Comparison of ENCODE assay signal across 9 cellular contexts in genomic region chr9:105425817-105426433, GRCh38. TPM values are rescaled to one million over a fixed set of nuclear protein-coding genes. Genes with fewer than 3 reads are reported as not detected.
DNase-seq lines count a peak whose midpoint lies in the region; ATAC-seq and TF ChIP-seq lines count a peak whose summit lies in the region.
"Had no signal": no experiment of that assay in that cellular context is flagged by ENCODE, and none has a peak within 500 bp of the region (broad histone marks: within the 10 kb centered on the region; RNA-seq: fewer than 3 reads in every experiment).

No MANE protein-coding gene starts in this region.

- TF ChIP-seq CTCF in AG10803 (conservative IDR thresholded peaks at IDR 0.05; ENCODE audit: low read length), result peak; percentile 65
- TF ChIP-seq CTCF in MM.1S (IDR thresholded peaks at IDR 0.05; ENCODE audit: low read length), result peak; percentile 39
- peak; percentile 69 for TF ChIP-seq CTCF in endodermal cell (conservative IDR thresholded peaks at IDR 0.05)

- no peaks in the 10 kb centered on the region for H3K27me3 Mint-ChIP-seq in endodermal cell (ENCODE audit: insufficient read depth)
- no peaks in the 10 kb centered on the region for H3K27me3 Mint-ChIP-seq in stimulated activated naive B cell treated with anti-CD40 and anti-IgM and Interleukin-4, amounts not matched to agents 10 μg/mL and 1 μg/mL and 100 μg/mL, for 72 hours
- H3K27me3 Mint-ChIP-seq: dendritic cell treated with granulocyte-macrophage colony-stimulating factor and Interleukin-4, amounts not matched to agents 40 ng/mL and 50 ng/mL, for 4 days had no signal

- no peaks in the 10 kb centered on the region for H3K9me3 ChIP-seq in MM.1S (replicated peaks; ENCODE audit: insufficient read depth, low read length)
- no peaks in the 10 kb centered on the region for H3K9me3 ChIP-seq in endodermal cell (ENCODE audit: control insufficient read depth, low read length)

- H3K36me3 Mint-ChIP-seq in endodermal cell (ENCODE audit: low read depth), result no peaks in the 10 kb centered on the region
- H3K36me3 Mint-ChIP-seq in stimulated activated naive B cell treated with anti-CD40 and anti-IgM and Interleukin-4, amounts not matched to agents 10 μg/mL and 1 μg/mL and 100 μg/mL, for 72 hours, result no peaks in the 10 kb centered on the region

- H3K27ac Mint-ChIP-seq in endodermal cell, result no peak overlapping the region
- no peak overlapping the region for H3K27ac Mint-ChIP-seq in stimulated activated naive B cell treated with anti-CD40 and anti-IgM and Interleukin-4, amounts not matched to agents 10 μg/mL and 1 μg/mL and 100 μg/mL, for 72 hours
- H3K27ac Mint-ChIP-seq: dendritic cell treated with granulocyte-macrophage colony-stimulating factor and Interleukin-4, amounts not matched to agents 40 ng/mL and 50 ng/mL, for 4 days had no signal

- H3K36me3 ChIP-seq in MM.1S (replicated peaks; ENCODE audit: insufficient read depth, low read length) (no peaks in the 10 kb centered on the region), endodermal cell (ENCODE audit: control insufficient read depth, insufficient read depth, low read length) (no peaks in the 10 kb centered on the region)

- no peaks in the 10 kb centered on the region for H4K20me1 ChIP-seq in MM.1S (ENCODE audit: insufficient read depth, low read length)

- H3F3A ChIP-seq in MM.1S (ENCODE audit: insufficient read depth, low read length), result no peaks in the 10 kb centered on the region

- H3K27me3 ChIP-seq in MM.1S (replicated peaks; ENCODE audit: insufficient read depth, low read length) (no peaks in the 10 kb centered on the region), endodermal cell (ENCODE audit: control insufficient read depth, insufficient read depth, low read length, poor library complexity, severe bottlenecking) (no peaks in the 10 kb centered on the region)

- WGBS in endodermal cell (ENCODE audit: insufficient coverage in 1 of 2, insufficient read length in 1 of 2), 2 experiments, result 79 to 100% methylated on average over 2 of the region's 2 CpGs

- no peaks in the 10 kb centered on the region for H3K79me2 ChIP-seq in MM.1S (ENCODE audit: low read length)

- H3K9ac ChIP-seq in MM.1S (ENCODE audit: low read length) (no peak overlapping the region), endodermal cell (ENCODE audit: extremely low read depth, low read length, poor library complexity, severe bottlenecking) (no peak overlapping the region)

- ATAC-seq in GM18909 (IDR thresholded peaks at IDR 0.05; ENCODE audit: poor library complexity, unreplicated experiment) (peak; percentile 77), HG02678 (IDR thresholded peaks at IDR 0.05; ENCODE audit: unreplicated experiment) (no peak)
- peak; percentile 66 to 71 for ATAC-seq in stimulated activated naive B cell treated with anti-CD40 and anti-IgM and Interleukin-4, amounts not matched to agents 10 μg/mL and 1 μg/mL and 100 μg/mL, for 72 hours (replicated peaks)

- H3K4me2 ChIP-seq in MM.1S (ENCODE audit: low read depth, low read length), result no peak overlapping the region

- no peaks in the 10 kb centered on the region for H3K4me1 Mint-ChIP-seq in endodermal cell
- H3K4me1 Mint-ChIP-seq in stimulated activated naive B cell treated with anti-CD40 and anti-IgM and Interleukin-4, amounts not matched to agents 10 μg/mL and 1 μg/mL and 100 μg/mL, for 72 hours, result peaks cover 0 to 4% of the 10 kb centered on the region in 2 donors

- peak; percentile 20 for DNase-seq in AG10803 (ENCODE audit: low read depth)
- DNase-seq in MM.1S, result peak; percentile 32
- no peak for DNase-seq in endodermal cell
- no peak for DNase-seq in stimulated activated naive B cell treated with anti-CD40 and anti-IgM and Interleukin-4, amounts not matched to agents 10 μg/mL and 1 μg/mL and 100 μg/mL, for 72 hours
- no peak for DNase-seq in effector CD8-positive, alpha-beta T cell (lab: John Stamatoyannopoulos, UW)
- DNase-seq in SHP77 (lab: John Stamatoyannopoulos, UW), result no peak

- no peak overlapping the region for H3K4me3 Mint-ChIP-seq in endodermal cell
- H3K4me3 Mint-ChIP-seq in stimulated activated naive B cell treated with anti-CD40 and anti-IgM and Interleukin-4, amounts not matched to agents 10 μg/mL and 1 μg/mL and 100 μg/mL, for 72 hours, result no peak overlapping the region
- H3K4me3 Mint-ChIP-seq: dendritic cell treated with granulocyte-macrophage colony-stimulating factor and Interleukin-4, amounts not matched to agents 40 ng/mL and 50 ng/mL, for 4 days had no signal

- H3K9me2 ChIP-seq in MM.1S (replicated peaks; ENCODE audit: insufficient read depth, low read length), result no peaks in the 10 kb centered on the region

- H3K27ac ChIP-seq in MM.1S (ENCODE audit: low read length) (no peak overlapping the region), endodermal cell (ENCODE audit: low read depth, low read length) (no peak overlapping the region)

- H3K4me3 ChIP-seq in AG10803 (ENCODE audit: low read length) (no peak overlapping the region), MM.1S (ENCODE audit: low read length) (no peak overlapping the region), endodermal cell (ENCODE audit: low read length) (no peak overlapping the region)

- H3K4me1 ChIP-seq in MM.1S (ENCODE audit: low read length) (no peaks in the 10 kb centered on the region), endodermal cell (ENCODE audit: control insufficient read depth, insufficient read depth, low read length) (no peaks in the 10 kb centered on the region)

- H3K9me3 Mint-ChIP-seq in endodermal cell, result no peaks in the 10 kb centered on the region
- H3K9me3 Mint-ChIP-seq in stimulated activated naive B cell treated with anti-CD40 and anti-IgM and Interleukin-4, amounts not matched to agents 10 μg/mL and 1 μg/mL and 100 μg/mL, for 72 hours, result no peaks in the 10 kb centered on the region
- H3K9me3 Mint-ChIP-seq: dendritic cell treated with granulocyte-macrophage colony-stimulating factor and Interleukin-4, amounts not matched to agents 40 ng/mL and 50 ng/mL, for 4 days had no signal

- no peak overlapping the region for H2AFZ ChIP-seq in MM.1S (ENCODE audit: low read length)

RNA-seq across cellular contexts. Expression of gene FSD1L, which starts 21.9 kb away (rescaled TPM):
- 10 to 100 TPM; 13.4 to 14.3 TPM for total RNA-seq in endodermal cell
- polyA plus RNA-seq in endodermal cell (2013, experiment 1 of 2), result 12.8 TPM
- 16.8 TPM for polyA plus RNA-seq in endodermal cell (2013, experiment 2 of 2)

Comparison
In these comparisons a context has a peak if more than half of its experiments do, and no peak if none do; other contexts are left out.
1. DNase-seq: peak in AG10803 (single experiment) and MM.1S (single experiment); none in endodermal cell (single experiment), stimulated activated naive B cell treated with anti-CD40 and anti-IgM and Interleukin-4, amounts not matched to agents 10 μg/mL and 1 μg/mL and 100 μg/mL, for 72 hours (single experiment), effector CD8-positive, alpha-beta T cell (single experiment) and SHP77 (0 of 2).
2. Peak in every context shown above with its lines, with median percentiles within 50 percentile points of each other: CTCF ChIP-seq.